ENCODE assay signal across 20 cellular contexts in genomic region chr11:31050061-31050790, GRCh38.
DNase-seq lines count a peak whose midpoint lies in the region; FAIRE-seq and TF ChIP-seq lines count a peak whose summit lies in the region.
"Had no signal": no experiment of that assay in that cellular context is flagged by ENCODE, and none has a peak within 500 bp of the region (broad histone marks: within the 10 kb centered on the region; RNA-seq: fewer than 3 reads in every experiment).

No MANE protein-coding gene starts in this region.

- H3K9me3 ChIP-seq in kidney (ENCODE audit: control insufficient read depth in 1 of 2, low read length in 2 of 2) = peaks cover 0 to 2% of the 10 kb centered on the region in 2 donors
- H3K9me3 ChIP-seq: testis had no signal

- no peak overlapping the region for H3K4me3 ChIP-seq in kidney (ENCODE audit: low read length in 2 of 2)
- H3K4me3 ChIP-seq: testis had no signal

- H3K27me3 Mint-ChIP-seq in chondrocyte (ENCODE audit: low read depth) = peaks cover 17% of the 10 kb centered on the region
- H3K27me3 Mint-ChIP-seq: central memory CD8-positive, alpha-beta T cell; effector memory CD8-positive, alpha-beta T cell had no signal

- peaks cover 37% of the 10 kb centered on the region for H3K9me3 Mint-ChIP-seq in chondrocyte (ENCODE audit: low read depth)

- no peak overlapping the region for H3K27ac ChIP-seq in kidney (ENCODE audit: low read depth in 2 of 2, low read length in 2 of 2)
- H3K27ac ChIP-seq: KMS-11, testis had no signal

- no peak overlapping the region for H3K27ac Mint-ChIP-seq in chondrocyte (ENCODE audit: unreplicated experiment)
- H3K27ac Mint-ChIP-seq: effector memory CD8-positive, alpha-beta T cell; T-helper 2 cell treated with Interferon-gamma antibody and Interleukin-4, amounts not matched to agents 5 μg/mL and 100 μg/mL, for 36 hours had no signal

- H3K4me1 Mint-ChIP-seq in chondrocyte (ENCODE audit: low read depth) = no peaks in the 10 kb centered on the region
- H3K4me1 Mint-ChIP-seq: central memory CD8-positive, alpha-beta T cell had no signal

- no peaks in the 10 kb centered on the region for H3K4me1 ChIP-seq in kidney (ENCODE audit: control insufficient read depth in 1 of 2, insufficient read depth in 1 of 2, low read depth in 1 of 2, low read length in 2 of 2)
- H3K4me1 ChIP-seq: testis had no signal

- H3K36me3 Mint-ChIP-seq in chondrocyte (ENCODE audit: low read depth) = peaks cover 2% of the 10 kb centered on the region

- intact Hi-C loops in kidney (cut with DNase I) = no loop called here

- peak; percentile 1 for DNase-seq in A172 (ENCODE audit: low spot score)
- DNase-seq in DMS53 (lab: John Stamatoyannopoulos, UW) = peak; percentile 92
- DNase-seq in NCI-H187 (lab: John Stamatoyannopoulos, UW) = peak; percentile 86 to 90
- peak; percentile 40 for DNase-seq in chondrocyte (ENCODE audit: low spot score)
- no peak for DNase-seq in kidney
- DNase-seq in retina = no peak
- no peak for DNase-seq in NCI-H128 (lab: John Stamatoyannopoulos, UW; ENCODE audit: unreplicated experiment)
- no peak for DNase-seq in AG08395 (ENCODE audit: low spot score)
- DNase-seq: activated CD4-positive, alpha-beta T cell treated with anti-CD3 and anti-CD28 coated beads for 1 hour; activated effector memory CD4-positive, alpha-beta T cell treated with Interleukin-2 at 50 U/mL for 16 hours; amniotic stem cell; effector memory CD8-positive, alpha-beta T cell; NCI-H226; stimulated activated CD4-positive, alpha-beta T cell treated with anti-CD3 and anti-CD28 coated beads, Interleukin-4, amount 100 ng/mL, for 4 hours; testis had no signal

- H3K9ac ChIP-seq in kidney (ENCODE audit: low read length in 2 of 2) = no peak overlapping the region
- H3K9ac ChIP-seq: KMS-11 had no signal

- no peak overlapping the region for H3K4me3 Mint-ChIP-seq in chondrocyte (ENCODE audit: unreplicated experiment)
- H3K4me3 Mint-ChIP-seq: central memory CD8-positive, alpha-beta T cell; effector memory CD8-positive, alpha-beta T cell; T-helper 2 cell treated with Interferon-gamma antibody and Interleukin-4, amounts not matched to agents 5 μg/mL and 100 μg/mL, for 36 hours had no signal

- TF ChIP-seq CTCF in chondrocyte (IDR thresholded peaks at IDR 0.05) = no peak
- TF ChIP-seq CTCF in kidney (IDR thresholded peaks at IDR 0.05; ENCODE audit: borderline replicate concordance, extremely low read depth, insufficient read depth) = no peak

- H3K36me3 ChIP-seq in kidney (ENCODE audit: control insufficient read depth in 1 of 2, insufficient read depth in 2 of 2, low read length in 2 of 2) = no peaks in the 10 kb centered on the region

- FAIRE-seq in kidney (lab: Jason Lieb, UNC) = no peak
- FAIRE-seq: D721Med, GM18507 had no signal

Comparison
In these comparisons a context has a peak if more than half of its experiments do, and no peak if none do; other contexts are left out.
1. DNase-seq: peak in A172 (single experiment), DMS53 (single experiment), NCI-H187 (2 of 2) and chondrocyte (single experiment); none in kidney (single experiment), retina (single experiment), NCI-H128 (single experiment) and AG08395 (single experiment).